Comparison of ENCODE assay signal across 1 cellular context in genomic region chr2:10002681-10003080, GRCh38.
TF ChIP-seq lines count a peak whose summit lies in the region.

No MANE protein-coding gene starts in this region.

TF ChIP-seq in WTC11, 78 proteins besides CTCF, POLR2A, EP300 and RAD21 (continued from another document):
- TF ChIP-seq PRDM15 (CRISPR knock-in tag; IDR thresholded peaks at IDR 0.05): no peak
- no peak for TF ChIP-seq ATF3 (CRISPR knock-in tag; conservative IDR thresholded peaks at IDR 0.05)
- TF ChIP-seq NR3C1 (CRISPR knock-in tag; conservative IDR thresholded peaks at IDR 0.05; ENCODE audit: low read depth): no peak
- TF ChIP-seq E2F4 (CRISPR knock-in tag; IDR thresholded peaks at IDR 0.05; ENCODE audit: borderline replicate concordance, low read depth): no peak
- TF ChIP-seq ARID4B (CRISPR knock-in tag; IDR thresholded peaks at IDR 0.05; ENCODE audit: borderline replicate concordance): no peak
- no peak for TF ChIP-seq JUN (CRISPR knock-in tag; IDR thresholded peaks at IDR 0.05)
